In genomic region chr4:113905301-113905700, GRCh38 we compare ENCODE assay signal across 19 cellular contexts.
"Had no signal": no experiment of that assay in that cellular context is flagged by ENCODE, and none has a peak within 500 bp of the region (broad histone marks: within the 10 kb centered on the region; RNA-seq: fewer than 3 reads in every experiment).

No MANE protein-coding gene starts in this region.

- H3K4me1 Mint-ChIP-seq: nephron had no signal

- DNase-seq: activated CD4-positive, alpha-beta T cell treated with anti-CD3 and anti-CD28 coated beads, Interleukin-2, amount 10 ng/mL, durations not matched to agents 7 days and 5 days; activated CD8-positive, alpha-beta T cell treated with anti-CD3 and anti-CD28 coated beads, Interleukin-2, amount 10 ng/mL, durations not matched to agents 7 days and 5 days; activated naive CD4-positive, alpha-beta T cell treated with anti-CD3 and anti-CD28 coated beads, Interleukin-2, amount 10 ng/mL, durations not matched to agents 7 days and 5 days; activated T-cell treated with anti-CD3 and anti-CD28 coated beads, Interleukin-2, amount 50 U/mL, for 4 hours; amniotic stem cell; dermis blood vessel endothelial cell; effector memory CD8-positive, alpha-beta T cell; gastrocnemius medialis; head of caudate nucleus; kidney; stimulated activated naive B cell treated with anti-CD40 and anti-IgM and Interleukin-4, amounts not matched to agents 10 μg/mL and 1 μg/mL and 100 μg/mL, for 72 hours had no signal

- H3K4me3 ChIP-seq: cardiac muscle cell, gastrocnemius medialis, lung had no signal

- H3K4me3 Mint-ChIP-seq: activated CD4-positive, alpha-beta T cell treated with anti-CD3 and anti-CD28 coated beads, Interleukin-2, amount 10 ng/mL, durations not matched to agents 7 days and 5 days; activated CD8-positive, alpha-beta T cell treated with anti-CD3 and anti-CD28 coated beads, Interleukin-2, amount 10 ng/mL, durations not matched to agents 7 days and 5 days; nephron; stimulated activated naive B cell treated with anti-CD40 and anti-IgM and Interleukin-4, amounts not matched to agents 10 μg/mL and 1 μg/mL and 100 μg/mL, for 72 hours; T-helper 1 cell treated with Interleukin-12 subunit alpha and Interleukin-12 subunit beta and Interleukin-4 antibody, amounts not matched to agents 30 μg/mL and 1 μg/mL, for 36 hours had no signal

- H3K27ac ChIP-seq: cardiac muscle cell, gastrocnemius medialis, parathyroid adenoma had no signal

- H3K4me1 ChIP-seq: gastrocnemius medialis, parathyroid adenoma had no signal

- H3K27me3 ChIP-seq: cardiac muscle cell, gastrocnemius medialis had no signal

- H2AFZ ChIP-seq: parathyroid adenoma had no signal

- H3K27ac Mint-ChIP-seq: activated CD8-positive, alpha-beta T cell treated with anti-CD3 and anti-CD28 coated beads, Interleukin-2, amount 10 ng/mL, durations not matched to agents 7 days and 5 days; activated naive CD4-positive, alpha-beta T cell treated with anti-CD3 and anti-CD28 coated beads, Interleukin-2, amount 10 ng/mL, durations not matched to agents 7 days and 5 days; effector memory CD8-positive, alpha-beta T cell; nephron; stimulated activated naive B cell treated with anti-CD40 and anti-IgM and Interleukin-4, amounts not matched to agents 10 μg/mL and 1 μg/mL and 100 μg/mL, for 72 hours; T-helper 1 cell treated with Interleukin-12 subunit alpha and Interleukin-12 subunit beta and Interleukin-4 antibody, amounts not matched to agents 30 μg/mL and 1 μg/mL, for 36 hours had no signal

- ATAC-seq: activated CD4-positive, CD25-positive, alpha-beta regulatory T cell treated with anti-CD3 and anti-CD28 coated beads, Interleukin-2, amount 50 U/mL, for 24 hours; activated CD8-positive, alpha-beta T cell treated with anti-CD3 and anti-CD28 coated beads, Interleukin-2, amount 10 ng/mL, durations not matched to agents 7 days and 5 days; activated T-cell treated with anti-CD3 and anti-CD28 coated beads, Interleukin-2, amount 50 U/mL, for 4 hours; effector memory CD8-positive, alpha-beta T cell; gastrocnemius medialis; left lobe of liver; sciatic nerve; stimulated activated naive B cell treated with anti-CD40 and anti-IgM and Interleukin-4, amounts not matched to agents 10 μg/mL and 1 μg/mL and 100 μg/mL, for 72 hours had no signal

- H3K9me3 Mint-ChIP-seq: effector memory CD8-positive, alpha-beta T cell; nephron had no signal

- H3K79me2 ChIP-seq: parathyroid adenoma had no signal

- H3K36me3 Mint-ChIP-seq: activated naive CD4-positive, alpha-beta T cell treated with anti-CD3 and anti-CD28 coated beads, Interleukin-2, amount 10 ng/mL, durations not matched to agents 7 days and 5 days had no signal

- H3K9me3 ChIP-seq: gastrocnemius medialis had no signal

- H3K27me3 Mint-ChIP-seq: activated CD4-positive, alpha-beta T cell treated with anti-CD3 and anti-CD28 coated beads, Interleukin-2, amount 10 ng/mL, durations not matched to agents 7 days and 5 days; activated naive CD4-positive, alpha-beta T cell treated with anti-CD3 and anti-CD28 coated beads, Interleukin-2, amount 10 ng/mL, durations not matched to agents 7 days and 5 days; effector memory CD8-positive, alpha-beta T cell; stimulated activated naive B cell treated with anti-CD40 and anti-IgM and Interleukin-4, amounts not matched to agents 10 μg/mL and 1 μg/mL and 100 μg/mL, for 72 hours had no signal

- H3K36me3 ChIP-seq: cardiac muscle cell, gastrocnemius medialis had no signal
